1 cellular context compared by ENCODE assay signal in the genomic region with DNA sequence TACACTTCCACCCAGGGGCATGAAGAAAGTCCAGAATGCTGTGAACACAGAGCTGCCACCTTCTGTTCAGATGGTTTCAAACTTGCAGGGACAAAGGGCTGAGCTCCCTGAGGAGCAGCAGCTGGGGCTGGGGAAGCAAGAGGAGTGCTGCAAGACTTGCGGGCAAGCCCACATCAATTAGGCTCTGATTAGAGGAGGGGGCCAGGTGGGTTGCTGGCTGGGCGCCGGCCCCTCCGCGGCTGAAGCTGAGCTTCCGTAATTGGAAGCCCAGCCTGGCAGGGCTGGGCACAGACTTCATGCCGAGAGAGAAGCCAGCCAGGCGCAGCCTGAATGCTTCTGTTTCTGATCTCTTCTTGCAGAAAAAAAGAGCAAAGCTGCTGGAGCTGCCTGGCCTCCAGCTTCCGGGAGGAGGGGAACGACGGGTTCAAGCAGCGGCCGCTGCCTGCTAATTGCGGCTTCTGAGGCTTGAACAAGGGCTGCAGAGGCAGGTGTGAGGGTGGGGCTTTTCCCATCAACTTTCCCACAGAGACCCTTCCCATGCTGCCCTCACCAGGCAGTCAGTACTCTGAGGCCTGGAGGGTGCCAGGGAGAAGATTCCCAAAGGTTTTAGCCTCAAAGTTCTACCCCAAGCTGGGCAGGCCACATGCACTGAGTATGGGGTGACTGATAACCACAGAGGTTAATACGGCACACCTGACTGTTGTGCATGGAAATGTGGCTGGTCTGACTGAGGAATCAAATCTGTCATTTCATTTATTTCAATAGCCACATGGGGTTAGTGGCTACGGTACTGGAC.
TF ChIP-seq lines count a peak whose summit lies in the region.

No MANE protein-coding gene starts in this region.

TF ChIP-seq in GM12878, 131 proteins besides CTCF, POLR2A, EP300 and RAD21 (continued from another document):
- no peak for TF ChIP-seq MLLT1 (IDR thresholded peaks at IDR 0.05)
- TF ChIP-seq EZH2 (IDR thresholded peaks at IDR 0.05; ENCODE audit: borderline replicate concordance, control insufficient read depth, low read depth, low read length), result no peak
- TF ChIP-seq, protein P1, sequence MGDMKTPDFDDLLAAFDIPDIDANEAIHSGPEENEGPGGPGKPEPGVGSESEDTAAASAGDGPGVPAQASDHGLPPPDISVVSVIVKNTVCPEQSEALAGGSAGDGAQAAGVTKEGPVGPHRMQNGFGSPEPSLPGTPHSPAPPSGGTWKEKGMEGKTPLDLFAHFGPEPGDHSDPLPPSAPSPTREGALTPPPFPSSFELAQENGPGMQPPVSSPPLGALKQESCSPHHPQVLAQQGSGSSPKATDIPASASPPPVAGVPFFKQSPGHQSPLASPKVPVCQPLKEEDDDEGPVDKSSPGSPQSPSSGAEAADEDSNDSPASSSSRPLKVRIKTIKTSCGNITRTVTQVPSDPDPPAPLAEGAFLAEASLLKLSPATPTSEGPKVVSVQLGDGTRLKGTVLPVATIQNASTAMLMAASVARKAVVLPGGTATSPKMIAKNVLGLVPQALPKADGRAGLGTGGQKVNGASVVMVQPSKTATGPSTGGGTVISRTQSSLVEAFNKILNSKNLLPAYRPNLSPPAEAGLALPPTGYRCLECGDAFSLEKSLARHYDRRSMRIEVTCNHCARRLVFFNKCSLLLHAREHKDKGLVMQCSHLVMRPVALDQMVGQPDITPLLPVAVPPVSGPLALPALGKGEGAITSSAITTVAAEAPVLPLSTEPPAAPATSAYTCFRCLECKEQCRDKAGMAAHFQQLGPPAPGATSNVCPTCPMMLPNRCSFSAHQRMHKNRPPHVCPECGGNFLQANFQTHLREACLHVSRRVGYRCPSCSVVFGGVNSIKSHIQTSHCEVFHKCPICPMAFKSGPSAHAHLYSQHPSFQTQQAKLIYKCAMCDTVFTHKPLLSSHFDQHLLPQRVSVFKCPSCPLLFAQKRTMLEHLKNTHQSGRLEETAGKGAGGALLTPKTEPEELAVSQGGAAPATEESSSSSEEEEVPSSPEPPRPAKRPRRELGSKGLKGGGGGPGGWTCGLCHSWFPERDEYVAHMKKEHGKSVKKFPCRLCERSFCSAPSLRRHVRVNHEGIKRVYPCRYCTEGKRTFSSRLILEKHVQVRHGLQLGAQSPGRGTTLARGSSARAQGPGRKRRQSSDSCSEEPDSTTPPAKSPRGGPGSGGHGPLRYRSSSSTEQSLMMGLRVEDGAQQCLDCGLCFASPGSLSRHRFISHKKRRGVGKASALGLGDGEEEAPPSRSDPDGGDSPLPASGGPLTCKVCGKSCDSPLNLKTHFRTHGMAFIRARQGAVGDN (IDR thresholded peaks at IDR 0.05), result 0 out of 2 replicates have a peak, but pooled peaks have one; percentile 20
- 0 out of 2 replicates have a peak, but pooled peaks have one; percentile 21 for TF ChIP-seq IKZF1 (conservative IDR thresholded peaks at IDR 0.05)
- no peak for TF ChIP-seq RELB (IDR thresholded peaks at IDR 0.05; ENCODE audit: low read depth)
- no peak for TF ChIP-seq KLF5 (IDR thresholded peaks at IDR 0.05; ENCODE audit: partially characterized antibody)
- TF ChIP-seq BRCA1 (IDR thresholded peaks at IDR 0.05; ENCODE audit: low read depth, low read length), result no peak
- TF ChIP-seq SRF (IDR thresholded peaks at IDR 0.05; ENCODE audit: low read depth in 2 of 2, low read length in 2 of 2), result no peak
- TF ChIP-seq FOS (IDR thresholded peaks at IDR 0.05; ENCODE audit: borderline replicate concordance, extremely low read depth, insufficient read length), result no peak
- peak; percentile 85 for TF ChIP-seq NR2F1 (conservative IDR thresholded peaks at IDR 0.05)
- TF ChIP-seq WRNIP1 (IDR thresholded peaks at IDR 0.05; ENCODE audit: borderline replicate concordance, low read depth, low read length), result no peak
